Comparison of ENCODE assay signal across 1 cellular context in genomic region chr2:71785550-71785951, GRCh38.
TF ChIP-seq lines count a peak whose summit lies in the region.

No MANE protein-coding gene starts in this region.

TF ChIP-seq in SK-N-SH treated with all-trans-retinoic acid at 6 μM for 48 hours, 23 proteins besides CTCF, POLR2A, EP300 and RAD21 (continued from another document):
- no peak for TF ChIP-seq TSHZ2 (CRISPR knock-in tag; IDR thresholded peaks at IDR 0.05)
TF ChIP-seq in SK-N-SH treated with all-trans-retinoic acid at 6 μM for 48 hours: peak in this region for 0.
